In the genomic region with DNA sequence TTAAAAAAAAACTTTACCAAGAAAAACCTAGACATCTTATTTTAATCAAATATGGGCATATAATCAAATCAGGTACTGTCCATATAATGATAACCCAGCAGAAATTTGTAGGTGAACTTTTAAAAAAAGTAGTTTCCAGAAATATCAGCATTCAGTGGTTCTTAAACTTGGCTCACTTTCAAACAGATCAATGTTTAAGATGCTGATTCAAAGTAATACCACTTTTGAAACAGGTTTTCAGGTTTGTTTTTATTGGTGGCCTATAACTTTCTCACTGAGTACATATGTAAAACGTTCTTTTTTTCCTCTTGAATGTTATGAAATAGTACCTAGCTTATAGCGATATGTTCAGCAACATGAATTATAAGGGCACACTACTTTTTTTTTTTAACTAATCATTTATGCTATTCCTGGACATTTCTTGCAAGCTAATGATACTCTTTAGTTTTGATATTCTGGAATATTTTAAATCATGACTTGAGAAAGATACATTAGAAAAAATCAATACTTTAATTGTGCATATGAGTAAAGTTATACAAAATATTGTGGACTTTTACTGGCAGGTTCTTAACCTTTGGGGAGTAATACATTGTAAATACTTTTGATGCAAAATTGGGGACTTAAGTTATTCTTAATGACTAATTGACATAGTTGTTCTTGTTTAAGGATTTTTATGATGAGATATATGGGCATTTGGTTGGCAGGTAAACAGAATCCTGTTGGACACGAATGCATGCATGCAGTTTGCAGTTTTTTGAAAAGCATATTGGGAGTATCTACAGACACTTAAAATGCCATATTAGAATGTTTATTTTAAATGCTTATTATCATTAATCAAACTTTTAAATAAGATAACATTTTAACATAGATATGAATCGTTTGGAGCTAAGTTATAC, we compare ENCODE assay signal across 10 cellular contexts. TPM values are rescaled to one million over a fixed set of nuclear protein-coding genes. Genes with fewer than 3 reads are reported as not detected.
DNase-seq lines count a peak whose midpoint lies in the region; ATAC-seq and TF ChIP-seq lines count a peak whose summit lies in the region.
"Had no signal": no experiment of that assay in that cellular context is flagged by ENCODE, and none has a peak within 500 bp of the region (broad histone marks: within the 10 kb centered on the region; RNA-seq: fewer than 3 reads in every experiment).

No MANE protein-coding gene starts in this region.

- intact Hi-C loops in heart right ventricle (cut with DNase I), result loop anchor here in 6 of 10 donors (5.0 to 10.0 kb wide), 6 partner anchors 33 to 369 kb away; no protein-coding TSS in a partner anchor
- intact Hi-C loops in cardiac septum (cut with DNase I), result loop anchor here (2.0 to 5.0 kb wide), 2 partner anchors 19 to 187 kb away; no protein-coding TSS in a partner anchor
- intact Hi-C loops in uterus (cut with DNase I; ENCODE audit: low total_unique reads), result no loop called here

- H3K27ac ChIP-seq in heart right ventricle (peak overlapping the region; percentile 92 to 99 (median 98)), osteoblast (ENCODE audit: low read depth, low read length) (no peak overlapping the region), uterus (peak overlapping the region; percentile 96 to 97)

- WGBS in heart right ventricle, 2 donors, result 12 to 18% methylated on average over 4 of the region's 4 CpGs

- H3K4me2 ChIP-seq in osteoblast (ENCODE audit: insufficient read depth, low read length), result no peak overlapping the region

- H3K27me3 ChIP-seq in heart right ventricle (no peaks in the 10 kb centered on the region), osteoblast (ENCODE audit: insufficient read depth, low read length) (no peaks in the 10 kb centered on the region), uterus (no peaks in the 10 kb centered on the region)

- DNase-seq in heart right ventricle, result no peak
- DNase-seq in cardiac septum (ENCODE audit: low spot score), result no peak
- peak in 1 of 2 experiments; percentile 40 for DNase-seq in erythroblast (lab: John Stamatoyannopoulos, UW)
- DNase-seq in osteoblast (ENCODE audit: insufficient read length, low spot score, missing footprints), result no peak
- DNase-seq in uterus, result no peak
- no peak for DNase-seq in SW 1271 (lab: John Stamatoyannopoulos, UW)
- DNase-seq: activated CD8-positive, alpha-beta memory T cell treated with anti-CD3 and anti-CD28 coated beads, Interleukin-2, amount 10 ng/mL, durations not matched to agents 7 days and 5 days; NCI-H1105 had no signal

- H3K79me2 ChIP-seq in osteoblast (ENCODE audit: insufficient read depth, low read length), result peaks cover 30% of the 10 kb centered on the region

- no peaks in the 10 kb centered on the region for H4K20me1 ChIP-seq in osteoblast (ENCODE audit: insufficient read depth, low read length)

- peaks cover 0 to 19% (median 11%) of the 10 kb centered on the region in 9 donors for H3K36me3 ChIP-seq in heart right ventricle
- peaks cover 7% of the 10 kb centered on the region for H3K36me3 ChIP-seq in osteoblast (ENCODE audit: insufficient read depth, low read length)
- H3K36me3 ChIP-seq in uterus, result no peaks in the 10 kb centered on the region

- peak; percentile 8 for TF ChIP-seq POLR2A in erythroblast (IDR thresholded peaks at IDR 0.05; ENCODE audit: low read length)
- TF ChIP-seq POLR2A in uterus (IDR thresholded peaks at IDR 0.05), result no peak

- H3K9me3 ChIP-seq in heart right ventricle (no peaks in the 10 kb centered on the region), osteoblast (ENCODE audit: low read depth, low read length) (no peaks in the 10 kb centered on the region), uterus (no peaks in the 10 kb centered on the region)

- ATAC-seq in heart right ventricle (no peak), HG02970 (IDR thresholded peaks at IDR 0.05; ENCODE audit: low FRiP score, unreplicated experiment) (no peak), GM21447 (IDR thresholded peaks at IDR 0.05; ENCODE audit: unreplicated experiment) (no peak)
- ATAC-seq: activated CD8-positive, alpha-beta memory T cell treated with anti-CD3 and anti-CD28 coated beads, Interleukin-2, amount 10 ng/mL, durations not matched to agents 7 days and 5 days had no signal

- H3K4me3 ChIP-seq in heart right ventricle (peak overlapping the region; percentile 77 to 98 (median 86)), osteoblast (ENCODE audit: insufficient read depth, low read length) (no peak overlapping the region), uterus (peak overlapping the region in 1 of 2 donors; percentile 96)

- H2AFZ ChIP-seq in osteoblast (ENCODE audit: low read length), result peak overlapping the region; percentile 21

- peaks cover 0 to 73% (median 57%) of the 10 kb centered on the region in 9 donors for H3K4me1 ChIP-seq in heart right ventricle
- peaks cover 27% of the 10 kb centered on the region for H3K4me1 ChIP-seq in osteoblast (ENCODE audit: insufficient read depth, low read length)
- H3K4me1 ChIP-seq in uterus, result peaks cover 0 to 15% of the 10 kb centered on the region in 2 donors

- TF ChIP-seq CTCF in heart right ventricle (IDR thresholded peaks at IDR 0.05) (no peak), osteoblast (IDR thresholded peaks at IDR 0.05; ENCODE audit: extremely low read depth, low read depth, low read length) (no peak), uterus (IDR thresholded peaks at IDR 0.05) (no peak)

RNA-seq across cellular contexts. Expression of a gene that starts 3.1 kb away (rescaled TPM):
- total RNA-seq in heart right ventricle, result 100 to 1,000 TPM in 4 of 10 donors, 10 to 100 TPM in 6; 82.4 to 117 (median 97.5) TPM
- 10 to 100 TPM; 11.2 to 24.9 TPM for polyA plus RNA-seq in heart right ventricle
- total RNA-seq in cardiac septum, result 78.6 TPM
- total RNA-seq in osteoblast, result 7.2 and 8.0 TPM in 2 replicates
- 100 to 1,000 TPM in 1 of 4 donors, 10 to 100 TPM in 3; 49.2 to 116 (median 64.9) TPM for total RNA-seq in uterus
